1 cellular context compared by ENCODE assay signal in genomic region chr16:57783116-57783515, GRCh38.
TF ChIP-seq lines count a peak whose summit lies in the region.

No MANE protein-coding gene starts in this region.

TF ChIP-seq in H1, 55 proteins besides CTCF, POLR2A, EP300 and RAD21 (continued from another document):
- no peak for TF ChIP-seq RNF2 (IDR thresholded peaks at IDR 0.05; ENCODE audit: borderline replicate concordance, low read depth, low read length, missing control alignments, poor library complexity, severe bottlenecking)
- no peak for TF ChIP-seq BRCA1 (IDR thresholded peaks at IDR 0.05; ENCODE audit: low read depth, low read length)
- TF ChIP-seq NANOG (IDR thresholded peaks at IDR 0.05; ENCODE audit: insufficient read depth, low read depth, low read length, poor library complexity, severe bottlenecking) = no peak
- TF ChIP-seq RXRA (IDR thresholded peaks at IDR 0.05; ENCODE audit: insufficient read depth, low read depth, low read length) = no peak
